In genomic region chr16:27313422-27314160, GRCh38 we compare ENCODE assay signal across 1 cellular context.
TF ChIP-seq lines count a peak whose summit lies in the region.

Gene IL4R (plus strand): TSS chr16:27313974. CDS start chr16:27340204, 26,230 bp downstream.

TF ChIP-seq in neural cell, 6 proteins besides CTCF, POLR2A, EP300 and RAD21 (continued from another document):
- TF ChIP-seq MXI1 (conservative IDR thresholded peaks at IDR 0.05; ENCODE audit: poor library complexity, severe bottlenecking), result no peak
